ENCODE assay signal across 1 cellular context in the genomic region with DNA sequence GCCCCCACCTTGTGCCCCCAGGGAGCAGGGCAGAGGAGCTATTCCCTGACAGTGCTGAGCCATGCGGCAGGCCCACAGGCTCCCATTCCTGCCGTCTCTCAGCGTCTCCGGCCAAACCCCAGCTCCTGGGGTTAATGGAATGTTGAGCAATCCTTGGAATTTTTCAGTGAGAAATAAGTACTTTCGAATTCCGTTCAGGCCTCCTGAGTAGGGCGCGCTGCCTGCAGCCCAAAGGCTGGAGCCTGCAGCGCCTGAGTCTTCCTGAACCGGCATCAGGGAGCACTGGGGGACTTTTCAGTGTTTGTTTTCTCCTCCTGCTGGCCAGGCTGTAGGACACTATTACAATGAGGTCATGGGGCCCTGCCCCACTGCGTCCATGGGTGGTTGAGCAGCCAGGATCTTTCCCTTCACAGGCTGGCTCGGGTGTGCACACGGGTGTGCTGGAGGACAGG.
TF ChIP-seq lines count a peak whose summit lies in the region.

No MANE protein-coding gene starts in this region.

TF ChIP-seq in K562, 482 proteins besides CTCF, POLR2A, EP300 and RAD21 (continued from another document):
- no peak for TF ChIP-seq IFI16 (CRISPR knock-in tag; IDR thresholded peaks at IDR 0.05)
- TF ChIP-seq, protein P1, sequence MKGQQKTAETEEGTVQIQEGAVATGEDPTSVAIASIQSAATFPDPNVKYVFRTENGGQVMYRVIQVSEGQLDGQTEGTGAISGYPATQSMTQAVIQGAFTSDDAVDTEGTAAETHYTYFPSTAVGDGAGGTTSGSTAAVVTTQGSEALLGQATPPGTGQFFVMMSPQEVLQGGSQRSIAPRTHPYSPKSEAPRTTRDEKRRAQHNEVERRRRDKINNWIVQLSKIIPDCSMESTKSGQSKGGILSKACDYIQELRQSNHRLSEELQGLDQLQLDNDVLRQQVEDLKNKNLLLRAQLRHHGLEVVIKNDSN (CRISPR knock-in tag; IDR thresholded peaks at IDR 0.05) = peak; percentile 6; the same call in 1 of the 2 replicates
- TF ChIP-seq JUND (IDR thresholded peaks at IDR 0.05; ENCODE audit: borderline replicate concordance, low read depth, low read length) = peak; percentile 38; the same call in 1 of the 2 replicates
- 0 out of 3 replicates have a peak, but pooled peaks have one; percentile 20 for TF ChIP-seq JUND (tag; IDR thresholded peaks at IDR 0.05; ENCODE audit: borderline replicate concordance, low read depth, low read length)
- no peak for TF ChIP-seq PTRF (tag; IDR thresholded peaks at IDR 0.05)
- no peak for TF ChIP-seq MTA2 (IDR thresholded peaks at IDR 0.05; ENCODE audit: low read depth)
- TF ChIP-seq SMAD4 (CRISPR knock-in tag; conservative IDR thresholded peaks at IDR 0.05) = peak; percentile 34; the same call in 1 of the 2 replicates
- TF ChIP-seq MLLT1 (IDR thresholded peaks at IDR 0.05) = 0 out of 4 replicates have a peak, but pooled peaks of 1 of the 2 experiments have one; percentile 46
- no peak for TF ChIP-seq CEBPG (CRISPR knock-in tag; IDR thresholded peaks at IDR 0.05)
- peak; percentile 30 to 34; a peak in 1 of 4 replicates for TF ChIP-seq CEBPG (tag; conservative IDR thresholded peaks at IDR 0.05 in 1 of 2, IDR thresholded peaks at IDR 0.05 in 1 of 2)
- no peak for TF ChIP-seq PML (IDR thresholded peaks at IDR 0.05; ENCODE audit: low read length)
- no peak for TF ChIP-seq SETDB1 (IDR thresholded peaks at IDR 0.05; ENCODE audit: low read length)
- TF ChIP-seq FOXJ3 (CRISPR knock-in tag; IDR thresholded peaks at IDR 0.05) = no peak
- no peak for TF ChIP-seq TCF7L2 (IDR thresholded peaks at IDR 0.05; ENCODE audit: low read depth, low read length)
- 0 out of 2 replicates have a peak, but pooled peaks have one; percentile 20 for TF ChIP-seq RBFOX2 (IDR thresholded peaks at IDR 0.05; ENCODE audit: low read depth, low read length)
- peak; percentile 80 for TF ChIP-seq ATF7 (IDR thresholded peaks at IDR 0.05)
- TF ChIP-seq MXI1 (IDR thresholded peaks at IDR 0.05; ENCODE audit: low read depth, low read length) = no peak
- 0 out of 2 replicates have a peak, but pooled peaks have one; percentile 15 for TF ChIP-seq ZNF592 (IDR thresholded peaks at IDR 0.05)
- TF ChIP-seq NR2C1 (IDR thresholded peaks at IDR 0.05) = no peak
- 0 out of 2 replicates have a peak, but pooled peaks have one; percentile 27 for TF ChIP-seq NR2C1 (tag; IDR thresholded peaks at IDR 0.05)
- TF ChIP-seq CXXC5 (CRISPR knock-in tag; IDR thresholded peaks at IDR 0.05) = 0 out of 2 replicates have a peak, but pooled peaks have one; percentile 12
- TF ChIP-seq PTBP1 (IDR thresholded peaks at IDR 0.05; ENCODE audit: low read depth, low read length) = no peak
